ENCODE assay signal across 16 cellular contexts in genomic region chr14:30195946-30196345, GRCh38.
DNase-seq lines count a peak whose midpoint lies in the region; ATAC-seq and TF ChIP-seq lines count a peak whose summit lies in the region.
"Had no signal": no experiment of that assay in that cellular context is flagged by ENCODE, and none has a peak within 500 bp of the region (broad histone marks: within the 10 kb centered on the region; RNA-seq: fewer than 3 reads in every experiment).

No MANE protein-coding gene starts in this region.

- no peak overlapping the region for H3K4me3 Mint-ChIP-seq in progenitor cell of endocrine pancreas (ENCODE audit: low read depth)
- H3K4me3 Mint-ChIP-seq: activated T-cell treated with anti-CD3 and anti-CD28 coated beads, Interleukin-2, amount 50 U/mL, for 72 hours; CD4-positive, alpha-beta memory T cell; dendritic cell treated with granulocyte-macrophage colony-stimulating factor and Interleukin-4, amounts not matched to agents 40 ng/mL and 50 ng/mL, for 4 days had no signal

- no peaks in the 10 kb centered on the region for H3K27me3 ChIP-seq in GM23248 (replicated peaks; ENCODE audit: insufficient read depth)
- H3K27me3 ChIP-seq: esophagus muscularis mucosa, left lung had no signal

- no peaks in the 10 kb centered on the region for H3K79me2 ChIP-seq in GM23248 (ENCODE audit: insufficient read depth)

- H3K27me3 Mint-ChIP-seq in progenitor cell of endocrine pancreas: no peaks in the 10 kb centered on the region
- H3K27me3 Mint-ChIP-seq: CD4-positive, alpha-beta memory T cell; dendritic cell treated with granulocyte-macrophage colony-stimulating factor and Interleukin-4, amounts not matched to agents 40 ng/mL and 50 ng/mL, for 4 days had no signal

- no peaks in the 10 kb centered on the region for H4K20me1 ChIP-seq in GM23248 (ENCODE audit: insufficient read depth)

- no peaks in the 10 kb centered on the region for H3K9me2 ChIP-seq in GM23248 (ENCODE audit: insufficient read depth)

- H3K36me3 ChIP-seq in GM23248 (ENCODE audit: low read depth): no peaks in the 10 kb centered on the region
- H3K36me3 ChIP-seq: esophagus muscularis mucosa, left lung had no signal

- H3K36me3 Mint-ChIP-seq in progenitor cell of endocrine pancreas (ENCODE audit: insufficient read depth): no peaks in the 10 kb centered on the region
- H3K36me3 Mint-ChIP-seq: CD4-positive, alpha-beta memory T cell had no signal

- no peaks in the 10 kb centered on the region for H3K4me1 Mint-ChIP-seq in progenitor cell of endocrine pancreas (ENCODE audit: low read depth)
- H3K4me1 Mint-ChIP-seq: CD4-positive, alpha-beta memory T cell had no signal

- H3K9me3 ChIP-seq in GM23248 (ENCODE audit: low read depth): no peaks in the 10 kb centered on the region
- H3K9me3 ChIP-seq: esophagus muscularis mucosa, left lung, psoas muscle had no signal

- H3K4me3 ChIP-seq in GM23248: peak overlapping the region; percentile 61; the same call in 1 of the 2 replicates
- H3K4me3 ChIP-seq: esophagus muscularis mucosa, left lung, psoas muscle had no signal

- ATAC-seq in GM21528 (IDR thresholded peaks at IDR 0.05; ENCODE audit: low FRiP score, unreplicated experiment) (no peak), HG03108 (IDR thresholded peaks at IDR 0.05; ENCODE audit: unreplicated experiment) (no peak)
- ATAC-seq: activated T-cell treated with anti-CD3 and anti-CD28 coated beads, Interleukin-2, amount 50 U/mL, for 72 hours; left lung; psoas muscle had no signal

- H2AFZ ChIP-seq in GM23248: 0 out of 2 replicates have a peak overlapping the region, but pooled peaks have one; percentile 2

- peak overlapping the region; percentile 87 for H3K27ac ChIP-seq in GM23248

- in situ Hi-C loops in GM23248 (cut with MboI): no loop called here

- no peaks in the 10 kb centered on the region for H3K9me3 Mint-ChIP-seq in progenitor cell of endocrine pancreas (ENCODE audit: low read depth)
- H3K9me3 Mint-ChIP-seq: activated T-cell treated with anti-CD3 and anti-CD28 coated beads, Interleukin-2, amount 50 U/mL, for 72 hours; dendritic cell treated with granulocyte-macrophage colony-stimulating factor and Interleukin-4, amounts not matched to agents 40 ng/mL and 50 ng/mL, for 4 days had no signal

- WGBS in GM23248 (ENCODE audit: low coverage in 1 of 2, low lambda C conversion rate in 2 of 2, missing lambda C conversion rate in 2 of 2), 2 experiments: 40 to 43% methylated on average over 3 of the region's 3 CpGs

- no peak for TF ChIP-seq CTCF in progenitor cell of endocrine pancreas (IDR thresholded peaks at IDR 0.05; ENCODE audit: unreplicated experiment)

- peak; percentile 17 for DNase-seq in GM23248
- peak; percentile 55 for DNase-seq in NCI-H82 (lab: John Stamatoyannopoulos, UW)
- DNase-seq in fibroblast of gingiva (ENCODE audit: low read depth): peak; percentile 60
- DNase-seq in stromal cell of bone marrow (ENCODE audit: low read depth): peak; percentile 49
- no peak for DNase-seq in progenitor cell of endocrine pancreas (ENCODE audit: low spot score, unreplicated experiment)
- no peak for DNase-seq in SHP77 (lab: John Stamatoyannopoulos, UW)
- DNase-seq: activated CD4-positive, alpha-beta T cell treated with anti-CD3 and anti-CD28 coated beads, Interleukin-2, amount 50 U/mL, for 48 hours; activated T-cell treated with anti-CD3 and anti-CD28 coated beads, Interleukin-2, amount 50 U/mL, for 72 hours; CD4-positive, alpha-beta memory T cell; left lung; psoas muscle; stimulated activated CD4-positive, alpha-beta T cell treated with anti-CD3 and anti-CD28 coated beads, Interleukin-1b, Interleukin-23, amount 100 ng/mL, for 48 hours had no signal

- H3K4me1 ChIP-seq in GM23248 (ENCODE audit: insufficient read depth): peaks cover 59% of the 10 kb centered on the region

- no peak overlapping the region for H3K9ac ChIP-seq in GM23248

- peaks cover 56% of the 10 kb centered on the region for H3F3A ChIP-seq in GM23248 (ENCODE audit: insufficient read depth)

- H3K27ac Mint-ChIP-seq in progenitor cell of endocrine pancreas: no peak overlapping the region
- H3K27ac Mint-ChIP-seq: activated T-cell treated with anti-CD3 and anti-CD28 coated beads, Interleukin-2, amount 50 U/mL, for 72 hours; CD4-positive, alpha-beta memory T cell; dendritic cell treated with granulocyte-macrophage colony-stimulating factor and Interleukin-4, amounts not matched to agents 40 ng/mL and 50 ng/mL, for 4 days had no signal

- peak overlapping the region; percentile 69 for H3K4me2 ChIP-seq in GM23248 (ENCODE audit: unreplicated experiment)

Comparison
In these comparisons a context has a peak if more than half of its experiments do, and no peak if none do; other contexts are left out.
1. DNase-seq: peak in GM23248 (single experiment), NCI-H82 (single experiment), fibroblast of gingiva (single experiment) and stromal cell of bone marrow (single experiment); none in progenitor cell of endocrine pancreas (single experiment) and SHP77 (0 of 2).